Comparison of ENCODE assay signal across 15 cellular contexts in genomic region chr22:44660051-44660830, GRCh38. TPM values are rescaled to one million over a fixed set of nuclear protein-coding genes. Genes with fewer than 3 reads are reported as not detected.
DNase-seq lines count a peak whose midpoint lies in the region; ATAC-seq and TF ChIP-seq lines count a peak whose summit lies in the region.
"Had no signal": no experiment of that assay in that cellular context is flagged by ENCODE, and none has a peak within 500 bp of the region (broad histone marks: within the 10 kb centered on the region; RNA-seq: fewer than 3 reads in every experiment).

No MANE protein-coding gene starts in this region.

- H3K9ac ChIP-seq in IMR-90 (ENCODE audit: low read depth, low read length) (no peak overlapping the region), mesendoderm (ENCODE audit: low read length) (no peak overlapping the region)

- no peaks in the 10 kb centered on the region for H3K36me3 Mint-ChIP-seq in glutamatergic neuron (ENCODE audit: unreplicated experiment)
- H3K36me3 Mint-ChIP-seq: CD14-positive monocyte had no signal

- H3K27ac ChIP-seq in IMR-90 (ENCODE audit: insufficient read depth, low read length) = no peak overlapping the region
- no peak overlapping the region for H3K27ac ChIP-seq in mesendoderm (ENCODE audit: low read depth, low read length)

- peaks cover 10% of the 10 kb centered on the region for H3K4me1 Mint-ChIP-seq in glutamatergic neuron (ENCODE audit: low read depth, unreplicated experiment)

- no peaks in the 10 kb centered on the region; the same call in 1 of the 2 replicates for H3K9me1 ChIP-seq in IMR-90 (ENCODE audit: insufficient read depth, low read length)

- peaks cover 6% of the 10 kb centered on the region for H3K27me3 Mint-ChIP-seq in glutamatergic neuron (ENCODE audit: unreplicated experiment)

- H4K8ac ChIP-seq in IMR-90 (ENCODE audit: low read depth in 2 of 2, low read length in 2 of 2) (no peak overlapping the region), mesendoderm (ENCODE audit: low read depth, low read length) (no peak overlapping the region)

- ATAC-seq in IMR-90 (ENCODE audit: low read depth) = no peak

- no peaks in the 10 kb centered on the region; the same call in 1 of the 2 replicates for H4K20me1 ChIP-seq in IMR-90 (ENCODE audit: insufficient read depth, low read length)

- 85% methylated on average over 12 of the region's 23 CpGs; no CpG with 5 or more reads in 1 of the 2 experiments for WGBS in IMR-90 (ENCODE audit: extremely low coverage in 2 of 2, insufficient read length in 1 of 2), 2 experiments
- no CpG with 5 or more reads among the region's 23 CpGs for WGBS in mesendoderm (ENCODE audit: extremely low coverage, insufficient coverage, low lambda C conversion rate)

- in situ Hi-C loops in IMR-90 (cut with MboI; ENCODE audit: low sequenced_read_pairs) = no loop called here

- H3K4me1 ChIP-seq in IMR-90 (ENCODE audit: control insufficient read depth, insufficient read depth, low read length) (peaks cover 28% of the 10 kb centered on the region), mesendoderm (ENCODE audit: control insufficient read depth, low read depth, low read length) (no peaks in the 10 kb centered on the region)

- CTCF ChIA-PET in IMR-90 (lab: Yijun Ruan, JAX) = no interaction called here

- POLR2A ChIA-PET in IMR-90 (lab: Charles Lee; ENCODE audit: unreplicated experiment) = interaction anchor here (0.5 kb wide), 1 partner anchor 24 kb away, joined by 4 read pairs; no protein-coding TSS in a partner anchor

- no peak overlapping the region for H2BK15ac ChIP-seq in IMR-90 (ENCODE audit: low read depth, low read length)
- H2BK15ac ChIP-seq in mesendoderm (replicated peaks; ENCODE audit: low read depth) = no peak overlapping the region

- H3K4me3 ChIP-seq in IMR-90 (ENCODE audit: insufficient read depth, low read depth, low read length) (no peak overlapping the region), mesendoderm (ENCODE audit: low read length) (no peak overlapping the region)

- no peak for TF ChIP-seq POLR2A in IMR-90 (IDR thresholded peaks at IDR 0.05; ENCODE audit: low read depth, low read length)

- no peak overlapping the region for H3K4ac ChIP-seq in IMR-90 (ENCODE audit: low read depth, low read length)
- no peak overlapping the region for H3K4ac ChIP-seq in mesendoderm (ENCODE audit: low read depth, low read length)

- H2AFZ ChIP-seq in IMR-90 (replicated peaks; ENCODE audit: low read length, poor library complexity) = peak overlapping the region; percentile 58

- no peak overlapping the region for H3K4me2 ChIP-seq in IMR-90 (ENCODE audit: low read depth, low read length)
- no peak overlapping the region for H3K4me2 ChIP-seq in mesendoderm (ENCODE audit: low read length)

- H2BK5ac ChIP-seq in IMR-90 (ENCODE audit: low read depth, low read length, poor library complexity, severe bottlenecking) (no peak overlapping the region), mesendoderm (ENCODE audit: low read length) (no peak overlapping the region)

- H3K27me3 ChIP-seq in IMR-90 (ENCODE audit: control insufficient read depth, insufficient read depth, low read length) (no peaks in the 10 kb centered on the region), mesendoderm (ENCODE audit: insufficient read depth, low read length, poor library complexity) (no peaks in the 10 kb centered on the region)

- no peak overlapping the region for H3K56ac ChIP-seq in IMR-90 (ENCODE audit: extremely low read depth, insufficient read depth, low read length)
- H3K56ac ChIP-seq in mesendoderm (ENCODE audit: low read length) = no peak overlapping the region

- H3K23ac ChIP-seq in IMR-90 (ENCODE audit: low read depth, low read length) (no peak overlapping the region), mesendoderm (ENCODE audit: low read length) (no peak overlapping the region)

- H3K9me3 ChIP-seq in IMR-90 (ENCODE audit: control insufficient read depth, insufficient read depth, low read length) = no peaks in the 10 kb centered on the region

- no peak overlapping the region for H3K4me3 Mint-ChIP-seq in glutamatergic neuron (ENCODE audit: unreplicated experiment)

- no peak overlapping the region for H4K91ac ChIP-seq in IMR-90 (ENCODE audit: insufficient read depth, low read depth, low read length)

- peak; percentile 2 for DNase-seq in ELF-1 (ENCODE audit: low read depth, low spot score)
- no peak for DNase-seq in IMR-90
- peak; percentile 10 for DNase-seq in glutamatergic neuron
- peak; percentile 76 for DNase-seq in posterior vena cava (ENCODE audit: low spot score)
- no peak for DNase-seq in mesendoderm
- DNase-seq in NCI-H69 (lab: John Stamatoyannopoulos, UW) = no peak
- DNase-seq in NCI-H2081 (lab: John Stamatoyannopoulos, UW) = no peak
- DNase-seq: ACHN, DND-41, MM.1S, NCI-H1092 treated with DMSO at 0.1 percent for 48 hours, NCI-H1694, NCI-H748 treated with DMSO at 0.1 percent for 48 hours, SIG-M5 had no signal

- H2BK20ac ChIP-seq in IMR-90 (ENCODE audit: low read depth, low read length) = no peak overlapping the region

- no peak overlapping the region for H3K14ac ChIP-seq in IMR-90 (replicated peaks; ENCODE audit: low read depth, low read length)

- H3K9me3 Mint-ChIP-seq in glutamatergic neuron (ENCODE audit: unreplicated experiment) = no peaks in the 10 kb centered on the region

- BruUV-seq in IMR-90 (replicated peaks; lab: Mats Ljungman, UMichigan) = no TSS peak

- no peak for TF ChIP-seq CTCF in IMR-90 (conservative IDR thresholded peaks at IDR 0.05; ENCODE audit: low read depth, low read length)
- no peak for TF ChIP-seq CTCF in glutamatergic neuron (IDR thresholded peaks at IDR 0.05; ENCODE audit: partially characterized antibody, unreplicated experiment)

- H2BK120ac ChIP-seq in IMR-90 (ENCODE audit: low read depth, low read length) (no peak overlapping the region), mesendoderm (ENCODE audit: low read depth, low read length) (no peak overlapping the region)

- no peak for TF ChIP-seq RAD21 in IMR-90 (IDR thresholded peaks at IDR 0.05; ENCODE audit: low read length)

- H4K5ac ChIP-seq in IMR-90 (ENCODE audit: low read depth, low read length) (no peak overlapping the region), mesendoderm (ENCODE audit: low read length) (no peak overlapping the region)

- H2AK5ac ChIP-seq in IMR-90 (ENCODE audit: low read depth, low read length) = 0 out of 2 replicates have a peak overlapping the region, but pooled peaks have one; percentile 50
- no peak overlapping the region for H2AK5ac ChIP-seq in mesendoderm (ENCODE audit: low read length)

- no peak overlapping the region for H2AK9ac ChIP-seq in IMR-90 (replicated peaks; ENCODE audit: low read depth, low read length, poor library complexity)

- no peaks in the 10 kb centered on the region for H3K79me1 ChIP-seq in IMR-90 (ENCODE audit: low read depth in 1 of 2, low read length in 2 of 2)
- no peaks in the 10 kb centered on the region for H3K79me1 ChIP-seq in mesendoderm (ENCODE audit: low read length)

- dilution Hi-C loops in IMR-90 (cut with HindIII; ENCODE audit: low sequenced_read_pairs, unreplicated experiment) = no loop called here

- H3K18ac ChIP-seq in IMR-90 (ENCODE audit: low read depth, low read length) = no peak overlapping the region
- no peak overlapping the region for H3K18ac ChIP-seq in mesendoderm (ENCODE audit: low read length)

- no peaks in the 10 kb centered on the region for H3K79me2 ChIP-seq in mesendoderm (ENCODE audit: control insufficient read depth, insufficient read depth, low read length)

- intact Hi-C loops in IMR-90 (cut with micrococcal nuclease) = no loop called here
- intact Hi-C loops in posterior vena cava (cut with DNase I) = no loop called here

- H3K36me3 ChIP-seq in IMR-90 (ENCODE audit: control insufficient read depth, insufficient read depth, low read length) (no peaks in the 10 kb centered on the region), mesendoderm (ENCODE audit: control insufficient read depth, insufficient read depth, low read length) (no peaks in the 10 kb centered on the region)

- peak overlapping the region; percentile 29 for H3K27ac Mint-ChIP-seq in glutamatergic neuron (ENCODE audit: unreplicated experiment)

TF ChIP-seq in IMR-90, 13 proteins besides CTCF, POLR2A, EP300 and RAD21:
- TF ChIP-seq RFX5 (IDR thresholded peaks at IDR 0.05; ENCODE audit: low read depth, low read length) (no peak), USF2 (IDR thresholded peaks at IDR 0.05; ENCODE audit: low read depth, low read length) (no peak), MAZ (IDR thresholded peaks at IDR 0.05; ENCODE audit: borderline replicate concordance, low read depth, low read length) (no peak), MAFK (IDR thresholded peaks at IDR 0.05; ENCODE audit: low read depth, low read length) (no peak), MXI1 (IDR thresholded peaks at IDR 0.05; ENCODE audit: borderline replicate concordance, low read depth, low read length) (no peak), BHLHE40 (IDR thresholded peaks at IDR 0.05; ENCODE audit: low read depth, low read length) (no peak), CHD1 (IDR thresholded peaks at IDR 0.05; ENCODE audit: low read depth, low read length) (no peak), FOS (IDR thresholded peaks at IDR 0.05; ENCODE audit: low read depth, low read length) (no peak), RCOR1 (IDR thresholded peaks at IDR 0.05; ENCODE audit: insufficient replicate concordance, low read length) (no peak)
TF ChIP-seq in IMR-90: peak in this region for 0.

RNA-seq across cellular contexts. Expression of gene PRR5, which starts 41.8 kb away (rescaled TPM):
- total RNA-seq in IMR-90 (2012; rRNA removed) = 7.5 and 8.1 TPM in 2 replicates
- 23.1 and 24.3 TPM in 2 replicates for polyA plus RNA-seq in IMR-90 (2012; rRNA removed)
- 17.7 and 39.4 TPM in 2 replicates for polyA plus RNA-seq in IMR-90 (2012; cell fraction: cytosol; rRNA removed)
- polyA plus RNA-seq in IMR-90 (2012; cell fraction: nucleus; rRNA removed; ENCODE audit: low replicate concordance) = 39.7 and 77.7 TPM in 2 replicates
- 17.5 TPM for total RNA-seq in glutamatergic neuron (ENCODE audit: unreplicated experiment)
- 10 to 100 TPM in 1 of 2 donors, 1 to 10 TPM in 1; 8.8 to 11.8 TPM for total RNA-seq in posterior vena cava
- polyA plus RNA-seq in mesendoderm (2013, experiment 1 of 2) = 9.1 TPM
- polyA plus RNA-seq in mesendoderm (2013, experiment 2 of 2) = 9.0 TPM

Comparison
In these comparisons a context has a peak if more than half of its experiments do, and no peak if none do; other contexts are left out.
1. DNase-seq: peak in ELF-1 (single experiment), glutamatergic neuron (single experiment) and posterior vena cava (single experiment); none in IMR-90 (single experiment), mesendoderm (single experiment), NCI-H69 (single experiment) and NCI-H2081 (0 of 2).